ENCODE assay signal across 17 cellular contexts in the genomic region with DNA sequence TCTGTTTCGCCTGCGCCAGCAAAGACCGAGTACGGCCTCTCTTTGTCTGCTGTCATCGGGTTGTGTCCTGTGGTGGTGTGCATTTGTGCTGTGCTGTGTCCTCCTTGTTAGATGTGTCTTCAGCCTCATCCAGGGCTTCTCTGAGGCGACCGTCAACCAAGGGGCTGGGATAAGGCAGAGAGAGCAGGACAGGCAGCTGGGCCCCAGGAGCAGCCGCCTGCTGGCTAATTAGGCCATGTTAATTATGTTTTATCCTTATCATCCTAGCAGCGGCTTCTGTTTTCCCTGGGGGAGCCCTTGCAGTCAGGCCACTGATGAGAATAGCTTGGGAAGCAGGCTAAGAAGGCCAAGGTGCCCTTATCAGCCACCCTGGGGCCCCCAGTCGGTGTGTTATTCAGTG.
"Had no signal": no experiment of that assay in that cellular context is flagged by ENCODE, and none has a peak within 500 bp of the region (broad histone marks: within the 10 kb centered on the region; RNA-seq: fewer than 3 reads in every experiment).

No MANE protein-coding gene starts in this region.

- DNase-seq: activated T-cell treated with anti-CD3 and anti-CD28 coated beads, Interleukin-2, amount 50 U/mL, for 24 hours; aorta; brain microvascular endothelial cell; colonic mucosa; esophagus squamous epithelium; heart left ventricle; left cardiac atrium; small intestine; stimulated activated CD4-positive, alpha-beta T cell treated with anti-CD3 and anti-CD28 coated beads, Interleukin-15, amount 100 ng/mL, for 24 hours; stomach; T-helper 9 cell; testis; trophoblast cell; uterus had no signal

- H3K27ac ChIP-seq: brain microvascular endothelial cell, colonic mucosa, esophagus squamous epithelium, gastroesophageal sphincter, heart left ventricle, parathyroid adenoma, stomach, testis, uterus had no signal

- FAIRE-seq: islet of Langerhans, small intestine had no signal

- H3K4me3 ChIP-seq: colonic mucosa, esophagus squamous epithelium, gastroesophageal sphincter, heart left ventricle, stomach, testis, uterus had no signal

- H3K27me3 ChIP-seq: brain microvascular endothelial cell, colonic mucosa, esophagus squamous epithelium, gastroesophageal sphincter, heart left ventricle, stomach, testis, uterus had no signal
